ENCODE assay signal across 8 cellular contexts in genomic region chr19:57362419-57362818, GRCh38. TPM values are rescaled to one million over a fixed set of nuclear protein-coding genes. Genes with fewer than 3 reads are reported as not detected.
DNase-seq lines count a peak whose midpoint lies in the region; ATAC-seq, FAIRE-seq and TF ChIP-seq lines count a peak whose summit lies in the region.

No MANE protein-coding gene starts in this region.

- H3K27ac ChIP-seq in SK-N-SH (ENCODE audit: low read depth in 2 of 2, low read length in 1 of 2): peak overlapping the region; percentile 63 to 90; a peak in 3 of 4 replicates
- H3K27ac ChIP-seq in keratinocyte (ENCODE audit: control insufficient read depth, insufficient read depth, low read length): peak overlapping the region; percentile 90
- peak overlapping the region; percentile 87 for H3K27ac ChIP-seq in suprapubic skin

- H3K9me2 ChIP-seq in SK-N-SH: no peaks in the 10 kb centered on the region

- H2AFZ ChIP-seq in SK-N-SH (ENCODE audit: low read depth) (peak overlapping the region; percentile 95), keratinocyte (ENCODE audit: control insufficient read depth, low read length) (peak overlapping the region; percentile 99)

- WGBS in SK-N-SH (ENCODE audit: low lambda C conversion rate): 66% methylated on average over 2 of the region's 2 CpGs
- WGBS in suprapubic skin: 73% methylated on average over 2 of the region's 2 CpGs

- TF ChIP-seq CTCF in SK-N-SH (IDR thresholded peaks at IDR 0.05) (no peak), keratinocyte (optimal IDR thresholded peaks at IDR 0.05 in 1 of 3, IDR thresholded peaks at IDR 0.05 in 1 of 3, conservative IDR thresholded peaks at IDR 0.05 in 1 of 3; ENCODE audit: extremely low read depth in 1 of 3, insufficient read depth in 2 of 3, low read length in 3 of 3) (no peak), suprapubic skin (IDR thresholded peaks at IDR 0.05) (no peak)

- no peak for TF ChIP-seq EP300 in SK-N-SH (IDR thresholded peaks at IDR 0.05; ENCODE audit: borderline replicate concordance in 1 of 2, low read depth in 1 of 2, low read length in 1 of 2)
- TF ChIP-seq EP300 in suprapubic skin (IDR thresholded peaks at IDR 0.05): no peak

- peaks cover 11% of the 10 kb centered on the region for H3F3A ChIP-seq in SK-N-SH (replicated peaks; ENCODE audit: insufficient read depth)

- H4K20me1 ChIP-seq in SK-N-SH (ENCODE audit: insufficient read depth): no peaks in the 10 kb centered on the region
- H4K20me1 ChIP-seq in keratinocyte (ENCODE audit: control insufficient read depth, extremely low read depth, insufficient read depth, low read length): no peaks in the 10 kb centered on the region

- H3K27me3 ChIP-seq in SK-N-SH (ENCODE audit: insufficient read depth) (no peaks in the 10 kb centered on the region), adipocyte (replicated peaks; ENCODE audit: control insufficient read depth, insufficient read depth, low read length) (no peaks in the 10 kb centered on the region), keratinocyte (ENCODE audit: control insufficient read depth, extremely low read depth, insufficient read depth, low read length) (no peaks in the 10 kb centered on the region), suprapubic skin (no peaks in the 10 kb centered on the region)

- H3K9ac ChIP-seq in SK-N-SH (peak overlapping the region; percentile 51), adipocyte (ENCODE audit: low read length) (peak overlapping the region; percentile 83), keratinocyte (ENCODE audit: control insufficient read depth, extremely low read depth, insufficient read depth, low read length) (peak overlapping the region; percentile 88)

- H3K4me2 ChIP-seq in SK-N-SH (peak overlapping the region; percentile 84), keratinocyte (ENCODE audit: control insufficient read depth, extremely low read depth, insufficient read depth, low read depth, low read length) (peak overlapping the region; percentile 88)

- H3K9me1 ChIP-seq in keratinocyte (ENCODE audit: control insufficient read depth, extremely low read depth, insufficient read depth, low read length): no peaks in the 10 kb centered on the region

- H3K4me1 ChIP-seq in SK-N-SH (ENCODE audit: control insufficient read depth in 1 of 2, insufficient read depth in 2 of 2, low read depth in 1 of 2, low read length in 1 of 2): peaks cover 0 to 6% of the 10 kb centered on the region in 2 experiments; a peak in 2 of 4 replicates
- peaks cover 19% of the 10 kb centered on the region for H3K4me1 ChIP-seq in adipocyte (ENCODE audit: control insufficient read depth, insufficient read depth, low read length)
- H3K4me1 ChIP-seq in keratinocyte (ENCODE audit: control insufficient read depth, extremely low read depth, insufficient read depth, low read length): peaks cover 6% of the 10 kb centered on the region
- peaks cover 18% of the 10 kb centered on the region for H3K4me1 ChIP-seq in suprapubic skin

- DNase-seq in SK-N-SH: no peak
- DNase-seq in adipocyte (ENCODE audit: low read depth): no peak
- no peak for DNase-seq in keratinocyte (ENCODE audit: low read depth, low spot score)
- no peak for DNase-seq in suprapubic skin (ENCODE audit: low spot score in 2 of 2)
- no peak for DNase-seq in DMS 273 treated with DMSO at 0.1 percent for 48 hours (lab: John Stamatoyannopoulos, UW)

- no peak for TF ChIP-seq RAD21 in SK-N-SH (IDR thresholded peaks at IDR 0.05; ENCODE audit: low read length)

- ATAC-seq in SK-N-SH treated with all-trans-retinoic acid at 6 μM for 48 hours: no peak
- no peak for ATAC-seq in HG03159 (IDR thresholded peaks at IDR 0.05; ENCODE audit: unreplicated experiment)
- ATAC-seq in GM18505 (IDR thresholded peaks at IDR 0.05; ENCODE audit: unreplicated experiment): no peak

- dilution Hi-C loops in keratinocyte (cut with MboI; ENCODE audit: extremely low pct_ligation_motif_present, low sequenced_read_pairs): no loop called here

- POLR2A ChIA-PET in SK-N-SH (lab: Yijun Ruan, JAX): interaction anchor here (1.4 kb wide), 1 partner anchor 72 kb away, joined by 3 read pairs; the partner anchor contains the start of gene ZNF749

- peaks cover 34% of the 10 kb centered on the region for H3K79me2 ChIP-seq in SK-N-SH (ENCODE audit: insufficient read depth)
- H3K79me2 ChIP-seq in keratinocyte (ENCODE audit: control insufficient read depth, insufficient read depth, low read length): peaks cover 20% of the 10 kb centered on the region

- H3K36me3 ChIP-seq in SK-N-SH (replicated peaks in 1 of 2; ENCODE audit: control insufficient read depth in 1 of 2, insufficient read depth in 2 of 2, low read length in 1 of 2): peaks cover 22 to 25% of the 10 kb centered on the region in 2 experiments
- H3K36me3 ChIP-seq in adipocyte (ENCODE audit: control insufficient read depth, insufficient read depth, low read length, severe bottlenecking): peaks cover 25% of the 10 kb centered on the region
- peaks cover 0 to 2% of the 10 kb centered on the region in 2 experiments for H3K36me3 ChIP-seq in keratinocyte (ENCODE audit: control insufficient read depth in 2 of 2, extremely low read depth in 1 of 2, insufficient read depth in 2 of 2, low read length in 2 of 2)
- peaks cover 13% of the 10 kb centered on the region for H3K36me3 ChIP-seq in suprapubic skin

- TF ChIP-seq POLR2A in suprapubic skin (IDR thresholded peaks at IDR 0.05) (no peak), GM18505 (IDR thresholded peaks at IDR 0.05; ENCODE audit: borderline replicate concordance, extremely low read depth, insufficient read depth, insufficient read length) (no peak)

- peak overlapping the region; percentile 60 to 63; a peak in 2 of 4 replicates for H3K4me3 ChIP-seq in SK-N-SH (ENCODE audit: low read depth in 2 of 2, low read length in 1 of 2)
- H3K4me3 ChIP-seq in adipocyte (ENCODE audit: low read length): peak overlapping the region; percentile 80
- H3K4me3 ChIP-seq in keratinocyte (ENCODE audit: control insufficient read depth in 2 of 3, extremely low read depth in 1 of 3, insufficient read depth in 2 of 3, low read depth in 1 of 3, low read length in 3 of 3): peak overlapping the region; percentile 71 to 91 (median 88)
- H3K4me3 ChIP-seq in suprapubic skin: peak overlapping the region; percentile 67

- FAIRE-seq in keratinocyte (lab: Jason Lieb, UNC): no peak

- CTCF ChIA-PET in SK-N-SH (lab: Yijun Ruan, JAX): interaction anchor here (1.1 to 1.3 kb wide), 2 partner anchors 264 to 1152 kb away, joined by 3 read pairs; no protein-coding TSS in a partner anchor

- H3K9me3 ChIP-seq in SK-N-SH: no peaks in the 10 kb centered on the region
- H3K9me3 ChIP-seq in adipocyte (ENCODE audit: control insufficient read depth, low read length): no peaks in the 10 kb centered on the region
- no peaks in the 10 kb centered on the region for H3K9me3 ChIP-seq in keratinocyte (ENCODE audit: control insufficient read depth, low read depth, low read length)
- H3K9me3 ChIP-seq in suprapubic skin: no peaks in the 10 kb centered on the region

RNA-seq across cellular contexts. Expression of gene TRAPPC2B, which starts 0.9 kb away (rescaled TPM):
- polyA plus RNA-seq in SK-N-SH (2012; rRNA removed) (21.0 and 22.2 TPM in 2 replicates), keratinocyte (15.8 to 22.2 TPM (median 20.8 TPM) in 3 replicates)
- polyA plus RNA-seq in SK-N-SH (2012; cell fraction: cytosol; rRNA removed): 21.3 and 22.0 TPM in 2 replicates
- polyA plus RNA-seq in SK-N-SH (2012; cell fraction: nucleus; rRNA removed): 10.2 and 10.9 TPM in 2 replicates
- 7.8 TPM for polyA plus RNA-seq in keratinocyte (2011; ENCODE audit: low read depth)
- polyA plus RNA-seq in keratinocyte (2011; cell fraction: cytosol; rRNA removed): 11.8 and 17.3 TPM in 2 replicates
- polyA plus RNA-seq in keratinocyte (2011; cell fraction: nucleus; rRNA removed): 12.2 and 15.0 TPM in 2 replicates
- 16.0 and 19.9 TPM in 2 replicates for polyA plus RNA-seq in keratinocyte (2012; ENCODE audit: low replicate concordance)
- polyA minus RNA-seq in keratinocyte: 1.5 to 7.1 TPM (median 6.8 TPM) in 3 replicates
- 14.0 TPM for polyA minus RNA-seq in keratinocyte (2011; cell fraction: cytosol; rRNA and poly(A)+ RNA removed)
- 2.8 and 3.8 TPM in 2 replicates for polyA minus RNA-seq in keratinocyte (2011; cell fraction: nucleus; rRNA and poly(A)+ RNA removed)
- total RNA-seq in suprapubic skin: 10 to 100 TPM; 16.5 to 20.7 (median 19.9) TPM

RNA-seq across cellular contexts. Expression of gene ZNF547, which starts 0.9 kb away (rescaled TPM):
- polyA plus RNA-seq in SK-N-SH (2012; rRNA removed): 1.5 and 1.7 TPM in 2 replicates
- 0.94 and 1.0 TPM in 2 replicates for polyA plus RNA-seq in SK-N-SH (2012; cell fraction: cytosol; rRNA removed)
- 6.8 and 7.1 TPM in 2 replicates for polyA plus RNA-seq in SK-N-SH (2012; cell fraction: nucleus; rRNA removed)
- polyA plus RNA-seq in keratinocyte: 1.4 to 3.2 TPM (median 2.8 TPM) in 3 replicates
- polyA plus RNA-seq in keratinocyte (2011; ENCODE audit: low read depth): 1.2 TPM
- 0.74 and 1.1 TPM in 2 replicates for polyA plus RNA-seq in keratinocyte (2011; cell fraction: cytosol; rRNA removed)
- 4.5 and 7.3 TPM in 2 replicates for polyA plus RNA-seq in keratinocyte (2011; cell fraction: nucleus; rRNA removed)
- 1.3 and 2.4 TPM in 2 replicates for polyA plus RNA-seq in keratinocyte (2012; ENCODE audit: low replicate concordance)
- polyA minus RNA-seq in keratinocyte: 2.6 to 4.2 TPM (median 3.6 TPM) in 3 replicates
- 5.8 TPM for polyA minus RNA-seq in keratinocyte (2011; cell fraction: cytosol; rRNA and poly(A)+ RNA removed)
- 1.9 and 2.3 TPM in 2 replicates for polyA minus RNA-seq in keratinocyte (2011; cell fraction: nucleus; rRNA and poly(A)+ RNA removed)
- 1 to 10 TPM; 1.8 to 4.2 (median 2.7) TPM for total RNA-seq in suprapubic skin

RNA-seq across cellular contexts. Expression of gene ZNF304, which starts 11.3 kb away (rescaled TPM):
- 2.5 and 3.7 TPM in 2 replicates for polyA plus RNA-seq in SK-N-SH (2012; rRNA removed)
- 2.2 and 2.6 TPM in 2 replicates for polyA plus RNA-seq in SK-N-SH (2012; cell fraction: cytosol; rRNA removed)
- polyA plus RNA-seq in SK-N-SH (2012; cell fraction: nucleus; rRNA removed): 2.6 and 5.6 TPM in 2 replicates
- 7.4 to 8.1 TPM (median 7.7 TPM) in 3 replicates for polyA plus RNA-seq in keratinocyte
- polyA plus RNA-seq in keratinocyte (2011; ENCODE audit: low read depth): 1.2 TPM
- 2.9 and 5.4 TPM in 2 replicates for polyA plus RNA-seq in keratinocyte (2011; cell fraction: cytosol; rRNA removed)
- polyA plus RNA-seq in keratinocyte (2011; cell fraction: nucleus; rRNA removed): 11.6 and 12.8 TPM in 2 replicates
- 5.7 and 6.3 TPM in 2 replicates for polyA plus RNA-seq in keratinocyte (2012; ENCODE audit: low replicate concordance)
- polyA minus RNA-seq in keratinocyte: 6.7 to 15.4 TPM (median 15.0 TPM) in 3 replicates
- polyA minus RNA-seq in keratinocyte (2011; cell fraction: cytosol; rRNA and poly(A)+ RNA removed): 7.3 TPM
- polyA minus RNA-seq in keratinocyte (2011; cell fraction: nucleus; rRNA and poly(A)+ RNA removed): 12.0 and 17.7 TPM in 2 replicates
- 10 to 100 TPM in 3 of 4 donors, 1 to 10 TPM in 1; 10.0 to 12.4 (median 11.3) TPM for total RNA-seq in suprapubic skin

RNA-seq across cellular contexts. Expression of gene ZNF548, which starts 27.2 kb away (rescaled TPM):
- polyA plus RNA-seq in SK-N-SH (2012; rRNA removed): 6.8 and 7.7 TPM in 2 replicates
- polyA plus RNA-seq in SK-N-SH (2012; cell fraction: cytosol; rRNA removed): 5.3 and 5.9 TPM in 2 replicates
- polyA plus RNA-seq in SK-N-SH (2012; cell fraction: nucleus; rRNA removed): 13.9 and 17.0 TPM in 2 replicates
- polyA plus RNA-seq in keratinocyte: 8.5 to 11.4 TPM (median 10.8 TPM) in 3 replicates
- polyA plus RNA-seq in keratinocyte (2011; ENCODE audit: low read depth): 2.6 TPM
- polyA plus RNA-seq in keratinocyte (2011; cell fraction: cytosol; rRNA removed): 5.1 and 7.8 TPM in 2 replicates
- polyA plus RNA-seq in keratinocyte (2011; cell fraction: nucleus; rRNA removed): 15.2 and 15.9 TPM in 2 replicates
- 5.0 and 7.0 TPM in 2 replicates for polyA plus RNA-seq in keratinocyte (2012; ENCODE audit: low replicate concordance)
- 11.5 to 24.2 TPM (median 18.5 TPM) in 3 replicates for polyA minus RNA-seq in keratinocyte
- 5.4 TPM for polyA minus RNA-seq in keratinocyte (2011; cell fraction: cytosol; rRNA and poly(A)+ RNA removed)
- polyA minus RNA-seq in keratinocyte (2011; cell fraction: nucleus; rRNA and poly(A)+ RNA removed): 8.4 and 16.6 TPM in 2 replicates
- 10 to 100 TPM; 18.8 to 30.9 (median 25.7) TPM for total RNA-seq in suprapubic skin

RNA-seq across cellular contexts. Expression of gene ZNF543, which starts 42.1 kb away (rescaled TPM):
- polyA plus RNA-seq in SK-N-SH (2012; rRNA removed) (1.2 and 1.7 TPM in 2 replicates), keratinocyte (2.1 to 2.9 TPM (median 2.5 TPM) in 3 replicates)
- polyA plus RNA-seq in SK-N-SH (2012; cell fraction: cytosol; rRNA removed): 1.1 and 1.7 TPM in 2 replicates
- polyA plus RNA-seq in SK-N-SH (2012; cell fraction: nucleus; rRNA removed): 1.0 and 1.6 TPM in 2 replicates
- 1.4 TPM for polyA plus RNA-seq in keratinocyte (2011; ENCODE audit: low read depth)
- polyA plus RNA-seq in keratinocyte (2011; cell fraction: cytosol; rRNA removed): 0.99 and 1.4 TPM in 2 replicates
- 3.3 and 3.8 TPM in 2 replicates for polyA plus RNA-seq in keratinocyte (2011; cell fraction: nucleus; rRNA removed)
- polyA plus RNA-seq in keratinocyte (2012; ENCODE audit: low replicate concordance): 1.5 and 2.6 TPM in 2 replicates
- 3.2 to 9.7 TPM (median 9.5 TPM) in 3 replicates for polyA minus RNA-seq in keratinocyte
- polyA minus RNA-seq in keratinocyte (2011; cell fraction: cytosol; rRNA and poly(A)+ RNA removed): 5.6 TPM
- 7.6 and 13.2 TPM in 2 replicates for polyA minus RNA-seq in keratinocyte (2011; cell fraction: nucleus; rRNA and poly(A)+ RNA removed)
- total RNA-seq in suprapubic skin: 10 to 100 TPM in 3 of 4 donors, 1 to 10 TPM in 1; 9.8 to 15.8 (median 11.6) TPM
